9 cellular contexts compared by ENCODE assay signal in the genomic region with DNA sequence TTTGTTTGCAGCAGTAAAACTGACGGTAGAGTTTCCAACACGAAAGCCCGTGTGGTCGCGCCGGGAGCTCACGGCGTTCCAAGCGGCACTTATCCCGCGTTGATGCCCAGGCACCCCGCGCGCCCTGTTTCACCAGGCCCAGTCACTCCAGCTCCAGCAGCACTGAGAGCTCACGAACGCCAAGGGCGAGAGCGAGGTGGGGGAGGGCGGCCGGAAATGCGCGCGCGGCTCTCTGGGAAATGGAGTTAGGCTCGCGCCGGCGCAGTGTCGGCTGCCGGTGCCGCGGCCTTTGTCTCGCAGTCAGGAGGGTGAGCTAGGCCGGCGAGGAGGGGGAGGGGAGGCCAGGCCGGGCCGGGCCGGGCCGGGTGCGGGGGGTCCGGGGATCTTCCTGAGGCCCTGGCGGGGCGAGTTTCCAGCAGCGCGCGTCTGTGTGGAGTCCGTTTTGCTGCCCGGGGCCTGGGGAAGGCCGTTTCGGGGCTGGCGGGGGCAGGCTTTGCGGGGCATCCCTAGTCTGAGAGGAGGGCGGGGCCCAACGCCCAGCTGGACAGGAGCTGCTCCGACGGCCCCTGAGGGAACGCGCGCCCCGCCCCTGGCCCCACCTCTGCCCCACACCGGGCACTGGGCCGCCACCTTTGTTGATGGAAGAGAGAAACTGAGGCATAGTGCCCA. TPM values are rescaled to one million over a fixed set of nuclear protein-coding genes. Genes with fewer than 3 reads are reported as not detected.
DNase-seq lines count a peak whose midpoint lies in the region; ATAC-seq, FAIRE-seq and TF ChIP-seq lines count a peak whose summit lies in the region.
"Had no signal": no experiment of that assay in that cellular context is flagged by ENCODE, and none has a peak within 500 bp of the region (broad histone marks: within the 10 kb centered on the region; RNA-seq: fewer than 3 reads in every experiment).

TSS of gene ZNF135 (plus strand) at position 280 of the 669 bp plus-strand sequence. CDS start 721 bp downstream, outside the sequence.

- H3K27ac ChIP-seq in HUES48 (ENCODE audit: low read depth, low read length): peak within 1 kb of the TSS; percentile 63
- peak within 1 kb of the TSS; percentile 79 to 98 for H3K27ac ChIP-seq in coronary artery
- peak within 1 kb of the TSS; percentile 84 to 94 (median 90) for H3K27ac ChIP-seq in spleen

- peak within 1 kb of the TSS; percentile 75 for H3K9ac ChIP-seq in HUES48 (ENCODE audit: low read depth, low read length)

- H3K36me3 ChIP-seq in HUES48 (ENCODE audit: control insufficient read depth, insufficient read depth, low read length) (peaks cover 6% of the 10 kb centered on the region), spleen (peaks cover 0 to 19% (median 4%) of the 10 kb centered on the region in 6 donors)

- intact Hi-C loops in spleen (cut with DNase I; ENCODE audit: low total_unique reads): no loop called here

- 2 to 5% (median 4%) methylated on average over 40 to 62 of the region's 62 CpGs for WGBS in spleen, 5 donors

- peak; percentile 34 to 44 for DNase-seq in activated CD4-positive, alpha-beta T cell treated with anti-CD3 and anti-CD28 coated beads for 4 hours
- peak; percentile 89 for DNase-seq in coronary artery (ENCODE audit: low spot score)
- DNase-seq in kidney glomerular epithelial cell (lab: John Stamatoyannopoulos, UW): peak; percentile 17
- DNase-seq in spleen: peak; percentile 89
- DNase-seq in H54 (ENCODE audit: insufficient read length, low spot score): no peak
- DNase-seq in amniotic stem cell (lab: John Stamatoyannopoulos, UW): no peak

- H3K4me3 ChIP-seq in HUES48 (ENCODE audit: low read depth, low read length): peak within 1 kb of the TSS; percentile 62
- peak within 1 kb of the TSS; percentile 85 for H3K4me3 ChIP-seq in coronary artery
- peak within 1 kb of the TSS; percentile 45 to 77 (median 53) for H3K4me3 ChIP-seq in spleen

- TF ChIP-seq CTCF in coronary artery (IDR thresholded peaks at IDR 0.05): no peak
- no peak for TF ChIP-seq CTCF in spleen (IDR thresholded peaks at IDR 0.05 in 8 of 11, conservative IDR thresholded peaks at IDR 0.05 in 3 of 11)

- no peak for FAIRE-seq in H54 (lab: Jason Lieb, UNC)

- H3K27me3 ChIP-seq in HUES48 (ENCODE audit: control insufficient read depth, insufficient read depth, low read length) (no peaks in the 10 kb centered on the region), spleen (replicated peaks in 1 of 7) (peaks cover 0 to 30% (median 0%) of the 10 kb centered on the region in 7 donors)

- peaks cover 5% of the 10 kb centered on the region; the same call in 1 of the 2 replicates for H3K4me1 ChIP-seq in HUES48 (ENCODE audit: control insufficient read depth, insufficient read depth, low read length)
- peaks cover 0 to 13% (median 5%) of the 10 kb centered on the region in 6 donors for H3K4me1 ChIP-seq in spleen

- ATAC-seq in GM18861 (IDR thresholded peaks at IDR 0.05; ENCODE audit: unreplicated experiment): no peak

- peaks cover 42% of the 10 kb centered on the region for H3K9me3 ChIP-seq in HUES48 (ENCODE audit: control insufficient read depth, insufficient read depth, low read length)
- H3K9me3 ChIP-seq in spleen: peaks cover 0 to 100% (median 77%) of the 10 kb centered on the region in 8 donors

- TF ChIP-seq POLR2A in spleen (IDR thresholded peaks at IDR 0.05) (no peak), H54 (IDR thresholded peaks at IDR 0.05; ENCODE audit: low read depth, low read length) (no peak)

RNA-seq across cellular contexts. Expression of gene ZNF135, which starts in this region (rescaled TPM):
- total RNA-seq in spleen: 1 to 10 TPM; 3.6 to 9.4 (median 8.1) TPM
- polyA plus RNA-seq in spleen: 1 to 10 TPM; 4.8 to 6.5 (median 5.1) TPM
- total RNA-seq: T-helper 2 cell treated with Interferon-gamma antibody and Interleukin-4, amounts not matched to agents 100 ng/mL and 5 ng/mL, for 36 hours had no signal

Comparison
In these comparisons a context has a peak if more than half of its experiments do, and no peak if none do; other contexts are left out.
1. DNase-seq: peak in activated CD4-positive, alpha-beta T cell treated with anti-CD3 and anti-CD28 coated beads for 4 hours (2 of 2), coronary artery (single experiment), kidney glomerular epithelial cell (single experiment) and spleen (single experiment); none in H54 (single experiment) and amniotic stem cell (single experiment).
2. Peak in every context shown above with its lines, with median percentiles within 50 percentile points of each other: H3K27ac ChIP-seq and H3K4me3 ChIP-seq.